In the genomic region with DNA sequence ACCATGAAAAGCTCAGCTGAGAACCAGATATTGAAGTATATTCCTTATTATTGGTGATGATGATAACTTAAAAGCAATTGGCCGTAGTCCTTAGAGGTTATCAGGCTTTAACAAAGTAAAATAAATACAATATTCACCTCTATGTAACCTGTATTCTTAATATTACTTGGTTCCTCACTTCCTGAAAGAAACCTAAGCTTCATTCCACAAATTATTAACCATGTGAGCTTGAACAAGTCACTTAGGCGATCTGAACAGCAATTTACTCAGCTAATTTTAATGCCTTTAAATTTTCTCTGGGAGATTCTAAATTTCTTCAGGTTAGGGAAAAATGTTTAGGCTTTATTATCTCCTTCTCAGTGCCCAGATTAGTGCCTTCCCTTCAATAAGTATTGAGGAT, we compare ENCODE assay signal across 19 cellular contexts.
"Had no signal": no experiment of that assay in that cellular context is flagged by ENCODE, and none has a peak within 500 bp of the region (broad histone marks: within the 10 kb centered on the region; RNA-seq: fewer than 3 reads in every experiment).

No MANE protein-coding gene starts in this region.

- FAIRE-seq: keratinocyte had no signal

- H3K4me3 Mint-ChIP-seq: effector memory CD8-positive, alpha-beta T cell; immature natural killer cell; naive thymus-derived CD4-positive, alpha-beta T cell; neural crest cell; stimulated activated memory B cell treated with anti-CD40 and anti-IgM and Interleukin-4, amounts not matched to agents 10 μg/mL and 1 μg/mL and 100 μg/mL, for 72 hours; stimulated activated naive CD8-positive, alpha-beta T cell treated with anti-CD3 and anti-CD28 coated beads, Interleukin-15, Interleukin-2, amounts not matched to agents 100 ng/mL and 50 ng/mL, for 24 hours had no signal

- H3K36me3 Mint-ChIP-seq: immature natural killer cell; stimulated activated memory B cell treated with anti-CD40 and anti-IgM and Interleukin-4, amounts not matched to agents 10 μg/mL and 1 μg/mL and 100 μg/mL, for 72 hours had no signal

- H3K27ac ChIP-seq: foreskin keratinocyte, ovary, prostate gland, spleen, testis, transverse colon had no signal

- H3K4me3 ChIP-seq: ovary, prostate gland, spleen, testis, transverse colon had no signal

- H3K27ac Mint-ChIP-seq: effector memory CD8-positive, alpha-beta T cell; immature natural killer cell; naive thymus-derived CD4-positive, alpha-beta T cell; stimulated activated memory B cell treated with anti-CD40 and anti-IgM and Interleukin-4, amounts not matched to agents 10 μg/mL and 1 μg/mL and 100 μg/mL, for 72 hours; stimulated activated naive CD8-positive, alpha-beta T cell treated with anti-CD3 and anti-CD28 coated beads, Interleukin-15, Interleukin-2, amounts not matched to agents 100 ng/mL and 50 ng/mL, for 24 hours had no signal

- H3K4me1 ChIP-seq: foreskin keratinocyte, spleen, testis had no signal

- H3K9me3 ChIP-seq: ovary, prostate gland, spleen, testis, transverse colon had no signal

- ATAC-seq: effector memory CD8-positive, alpha-beta T cell; foreskin keratinocyte; left colon; naive thymus-derived CD4-positive, alpha-beta T cell; sciatic nerve; stimulated activated memory B cell treated with anti-CD40 and anti-IgM and Interleukin-4, amounts not matched to agents 10 μg/mL and 1 μg/mL and 100 μg/mL, for 72 hours had no signal

- H3K4me1 Mint-ChIP-seq: immature natural killer cell; naive thymus-derived CD4-positive, alpha-beta T cell; neural crest cell; stimulated activated memory B cell treated with anti-CD40 and anti-IgM and Interleukin-4, amounts not matched to agents 10 μg/mL and 1 μg/mL and 100 μg/mL, for 72 hours had no signal

- H3K27me3 ChIP-seq: foreskin keratinocyte, ovary, spleen, testis, transverse colon had no signal

- H3K27me3 Mint-ChIP-seq: effector memory CD8-positive, alpha-beta T cell; stimulated activated memory B cell treated with anti-CD40 and anti-IgM and Interleukin-4, amounts not matched to agents 10 μg/mL and 1 μg/mL and 100 μg/mL, for 72 hours; stimulated activated naive CD8-positive, alpha-beta T cell treated with anti-CD3 and anti-CD28 coated beads, Interleukin-15, Interleukin-2, amounts not matched to agents 100 ng/mL and 50 ng/mL, for 24 hours had no signal

- H3K36me3 ChIP-seq: ovary, prostate gland, transverse colon had no signal

- DNase-seq: effector memory CD8-positive, alpha-beta T cell; foreskin keratinocyte; immature natural killer cell; left colon; naive thymus-derived CD4-positive, alpha-beta T cell; nucleus accumbens; ovary; spleen; stimulated activated CD4-positive, alpha-beta T cell treated with anti-CD3 and anti-CD28 coated beads, Interleukin-15, amount 100 ng/mL, for 24 hours; stimulated activated CD4-positive, alpha-beta T cell treated with anti-CD3 and anti-CD28 coated beads, Interleukin-1b, Interleukin-23, amount 100 ng/mL, for 48 hours; stimulated activated CD4-positive, alpha-beta T cell treated with anti-CD3 and anti-CD28 coated beads, Interleukin-4, amount 100 ng/mL, for 24 hours; testis; transverse colon had no signal

- H3K9me3 Mint-ChIP-seq: effector memory CD8-positive, alpha-beta T cell; immature natural killer cell; naive thymus-derived CD4-positive, alpha-beta T cell; neural crest cell; stimulated activated memory B cell treated with anti-CD40 and anti-IgM and Interleukin-4, amounts not matched to agents 10 μg/mL and 1 μg/mL and 100 μg/mL, for 72 hours; stimulated activated naive CD8-positive, alpha-beta T cell treated with anti-CD3 and anti-CD28 coated beads, Interleukin-15, Interleukin-2, amounts not matched to agents 100 ng/mL and 50 ng/mL, for 24 hours had no signal
